11 cellular contexts compared by ENCODE assay signal in the genomic region with DNA sequence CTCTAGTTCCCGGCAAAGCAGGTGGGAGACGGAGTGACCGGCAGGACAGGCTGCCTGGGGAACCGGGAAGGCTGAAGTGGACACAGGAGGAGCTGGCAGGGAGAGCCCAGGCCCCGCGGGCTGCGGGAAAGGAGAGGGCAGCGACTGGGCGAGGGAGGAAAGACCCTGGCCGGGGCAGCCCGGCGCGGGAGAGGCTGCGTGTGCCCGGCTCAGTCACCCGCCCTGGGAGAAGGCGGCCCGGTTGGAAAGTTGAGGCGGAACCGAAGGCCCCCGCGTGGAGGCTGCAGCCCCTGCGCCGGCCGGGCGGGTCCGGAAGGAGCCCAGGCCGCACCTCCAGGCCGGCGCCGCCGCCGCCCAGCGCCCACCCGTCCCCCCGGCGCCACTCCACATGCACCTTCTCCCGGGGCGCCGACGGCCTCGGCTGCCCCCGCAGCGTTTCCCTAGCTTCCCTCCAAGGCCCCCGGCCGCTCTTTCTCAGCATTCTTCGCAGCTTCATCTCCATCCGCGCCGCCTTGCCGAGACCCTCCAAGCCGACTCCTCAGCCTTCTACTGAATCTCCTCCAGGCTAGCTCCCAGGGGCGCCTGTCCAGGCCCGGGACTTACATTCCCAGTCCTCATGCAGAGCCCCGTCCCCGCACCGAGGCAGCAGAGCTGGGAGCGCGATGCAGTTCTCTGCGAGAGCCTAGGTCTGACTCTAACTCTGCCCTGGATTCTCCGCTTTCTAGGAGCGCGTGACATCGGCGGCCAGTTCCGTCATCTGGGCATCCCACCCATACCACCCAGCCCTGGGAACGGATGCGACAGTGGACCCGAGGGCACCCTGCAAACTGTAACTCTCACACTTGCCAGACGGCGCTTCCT.
DNase-seq lines count a peak whose midpoint lies in the region; ATAC-seq and TF ChIP-seq lines count a peak whose summit lies in the region.
"Had no signal": no experiment of that assay in that cellular context is flagged by ENCODE, and none has a peak within 500 bp of the region (broad histone marks: within the 10 kb centered on the region; RNA-seq: fewer than 3 reads in every experiment).

No MANE protein-coding gene starts in this region.

- peak overlapping the region; percentile 81 for H2AFZ ChIP-seq in hepatocyte

- POLR2A ChIA-PET in CD8-positive, alpha-beta memory T cell (lab: Charles Lee): interaction anchor here (0.6 kb wide), 1 partner anchor 8 kb away, joined by 3 read pairs; no protein-coding TSS in a partner anchor

- H3K9me3 Mint-ChIP-seq in CD8-positive, alpha-beta memory T cell: peaks cover 0 to 1% (median 0%) of the 10 kb centered on the region in 5 donors
- H3K9me3 Mint-ChIP-seq in activated naive CD8-positive, alpha-beta T cell treated with anti-CD3 and anti-CD28 coated beads for 36 hours: peaks cover 12% of the 10 kb centered on the region

- H3K27me3 Mint-ChIP-seq in CD8-positive, alpha-beta memory T cell: peaks cover 7 to 22% of the 10 kb centered on the region in 2 donors
- H3K27me3 Mint-ChIP-seq in activated naive CD8-positive, alpha-beta T cell treated with anti-CD3 and anti-CD28 coated beads for 36 hours: peaks cover 15% of the 10 kb centered on the region

- no peak for ATAC-seq in esophagus mucosa

- no peaks in the 10 kb centered on the region for H3K9me2 ChIP-seq in hepatocyte (replicated peaks; ENCODE audit: insufficient read depth)

- peak overlapping the region; percentile 89 for H3K4me2 ChIP-seq in hepatocyte
- H3K4me2 ChIP-seq: KMS-11 had no signal

- no peak for DNase-seq in CD8-positive, alpha-beta memory T cell
- peak; percentile 41 for DNase-seq in activated naive CD8-positive, alpha-beta T cell treated with anti-CD3 and anti-CD28 coated beads for 36 hours
- DNase-seq in hepatocyte (ENCODE audit: low spot score): peak; percentile 41
- DNase-seq in occipital lobe (lab: John Stamatoyannopoulos, UW): no peak
- DNase-seq in MV-4-11 (lab: John Stamatoyannopoulos, UW): no peak
- DNase-seq in DMS153 (lab: John Stamatoyannopoulos, UW): no peak
- DNase-seq: amniotic stem cell, DND-41 had no signal

- no peaks in the 10 kb centered on the region for H3K79me2 ChIP-seq in hepatocyte

- H3K4me1 ChIP-seq in CD8-positive, alpha-beta memory T cell (ENCODE audit: insufficient read depth, low read length): peaks cover 20% of the 10 kb centered on the region
- peaks cover 25% of the 10 kb centered on the region for H3K4me1 ChIP-seq in hepatocyte (ENCODE audit: insufficient read depth)
- H3K4me1 ChIP-seq in rectal smooth muscle tissue (ENCODE audit: control insufficient read depth, insufficient read depth, low read length): peaks cover 8% of the 10 kb centered on the region

- H3K27me3 ChIP-seq in CD8-positive, alpha-beta memory T cell (ENCODE audit: insufficient read depth, low read length, poor library complexity, severe bottlenecking): no peaks in the 10 kb centered on the region
- H3K27me3 ChIP-seq in hepatocyte (peaks cover 47% of the 10 kb centered on the region), rectal smooth muscle tissue (ENCODE audit: control insufficient read depth, insufficient read depth, low read length) (peaks cover 3% of the 10 kb centered on the region)

- H4K20me1 ChIP-seq in hepatocyte (ENCODE audit: insufficient read depth, poor library complexity, severe bottlenecking): no peaks in the 10 kb centered on the region

- no peaks in the 10 kb centered on the region for H3K9me3 ChIP-seq in CD8-positive, alpha-beta memory T cell (ENCODE audit: low read length)
- H3K9me3 ChIP-seq in hepatocyte (ENCODE audit: low read depth): no peaks in the 10 kb centered on the region

- WGBS in hepatocyte (ENCODE audit: low lambda C conversion rate, missing lambda C conversion rate): 29% methylated on average over 61 of the region's 71 CpGs

- H3K9ac ChIP-seq in rectal smooth muscle tissue (ENCODE audit: low read length): no peak overlapping the region
- H3K9ac ChIP-seq: KMS-11 had no signal

- H3K27ac Mint-ChIP-seq in CD8-positive, alpha-beta memory T cell: peak overlapping the region in 6 of 8 donors; percentile 33 to 88 (median 72)
- peak overlapping the region; percentile 71 for H3K27ac Mint-ChIP-seq in activated naive CD8-positive, alpha-beta T cell treated with anti-CD3 and anti-CD28 coated beads for 36 hours

- H3K4me3 Mint-ChIP-seq in CD8-positive, alpha-beta memory T cell: peak overlapping the region; percentile 53 to 90 (median 71)
- peak overlapping the region; percentile 59 for H3K4me3 Mint-ChIP-seq in activated naive CD8-positive, alpha-beta T cell treated with anti-CD3 and anti-CD28 coated beads for 36 hours

- no peak for TF ChIP-seq CTCF in hepatocyte (IDR thresholded peaks at IDR 0.05; ENCODE audit: poor library complexity)

- peak overlapping the region; percentile 41 for H3K4me3 ChIP-seq in CD8-positive, alpha-beta memory T cell (ENCODE audit: low read length)
- H3K4me3 ChIP-seq in hepatocyte: peak overlapping the region; percentile 16
- peak overlapping the region; percentile 52 for H3K4me3 ChIP-seq in rectal smooth muscle tissue (ENCODE audit: low read length)

- H3K36me3 Mint-ChIP-seq in CD8-positive, alpha-beta memory T cell: no peaks in the 10 kb centered on the region
- H3K36me3 Mint-ChIP-seq in activated naive CD8-positive, alpha-beta T cell treated with anti-CD3 and anti-CD28 coated beads for 36 hours: peaks cover 4% of the 10 kb centered on the region

- peaks cover 42 to 48% (median 45%) of the 10 kb centered on the region in 3 donors for H3K4me1 Mint-ChIP-seq in CD8-positive, alpha-beta memory T cell
- H3K4me1 Mint-ChIP-seq in activated naive CD8-positive, alpha-beta T cell treated with anti-CD3 and anti-CD28 coated beads for 36 hours: peaks cover 34% of the 10 kb centered on the region

- H3K36me3 ChIP-seq in CD8-positive, alpha-beta memory T cell (ENCODE audit: insufficient read depth, low read length): no peaks in the 10 kb centered on the region
- H3K36me3 ChIP-seq in hepatocyte (replicated peaks; ENCODE audit: insufficient read depth, low read depth): no peaks in the 10 kb centered on the region
- no peaks in the 10 kb centered on the region for H3K36me3 ChIP-seq in rectal smooth muscle tissue (ENCODE audit: control insufficient read depth, insufficient read depth, low read length)

- CTCF ChIA-PET in CD8-positive, alpha-beta memory T cell (lab: Charles Lee): interaction anchor here (1.1 to 1.5 kb wide), 2 partner anchors 17 to 152 kb away, joined by 3 to 5 read pairs; a partner anchor contains a TSS

- no peak overlapping the region for H3K27ac ChIP-seq in CD8-positive, alpha-beta memory T cell (ENCODE audit: low read depth, low read length)
- H3K27ac ChIP-seq in hepatocyte (peak overlapping the region; percentile 53), rectal smooth muscle tissue (ENCODE audit: low read depth, low read length) (no peak overlapping the region)
- H3K27ac ChIP-seq: KMS-11 had no signal

Comparison
In these comparisons a context has a peak if more than half of its experiments do, and no peak if none do; other contexts are left out.
1. DNase-seq: peak in activated naive CD8-positive, alpha-beta T cell treated with anti-CD3 and anti-CD28 coated beads for 36 hours (single experiment) and hepatocyte (single experiment); none in CD8-positive, alpha-beta memory T cell (0 of 5), occipital lobe (single experiment), MV-4-11 (single experiment) and DMS153 (single experiment).
2. Peak in every context shown above with its lines, with median percentiles within 50 percentile points of each other: H3K4me3 ChIP-seq.